ENCODE assay signal across 13 cellular contexts in the genomic region with DNA sequence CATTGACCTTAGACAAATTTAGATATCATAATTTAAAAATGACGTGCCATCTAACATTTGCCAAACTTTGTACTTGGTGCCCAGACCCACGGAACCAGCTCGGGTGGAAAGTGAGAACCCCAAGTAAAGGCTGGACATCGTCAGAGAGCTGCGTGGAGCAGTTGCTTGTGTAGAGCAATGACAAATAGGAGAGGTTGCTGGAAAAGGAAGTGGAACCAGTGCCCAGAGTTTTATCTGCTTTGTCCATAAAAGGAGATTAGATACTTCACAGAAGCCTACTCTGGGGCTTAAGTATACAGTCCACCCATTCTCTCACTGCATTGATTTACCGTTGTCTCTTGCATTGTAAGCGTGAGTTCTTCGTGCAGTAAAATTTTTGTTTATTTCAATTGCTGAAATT. TPM values are rescaled to one million over a fixed set of nuclear protein-coding genes. Genes with fewer than 3 reads are reported as not detected.
DNase-seq lines count a peak whose midpoint lies in the region; ATAC-seq and TF ChIP-seq lines count a peak whose summit lies in the region.
"Had no signal": no experiment of that assay in that cellular context is flagged by ENCODE, and none has a peak within 500 bp of the region (broad histone marks: within the 10 kb centered on the region; RNA-seq: fewer than 3 reads in every experiment).

No MANE protein-coding gene starts in this region.

- peaks cover 4% of the 10 kb centered on the region for H3K4me1 Mint-ChIP-seq in T-helper 17 cell
- peaks cover 6% of the 10 kb centered on the region for H3K4me1 Mint-ChIP-seq in activated CD4-positive, alpha-beta memory T cell treated with anti-CD3 and anti-CD28 coated beads for 36 hours (ENCODE audit: low read depth)

- POLR2A ChIA-PET in activated CD4-positive, alpha-beta memory T cell treated with anti-CD3 and anti-CD28 coated beads for 36 hours (lab: Charles Lee), result no interaction called here

- ATAC-seq in T-helper 17 cell, result no peak
- ATAC-seq in heart right ventricle, result peak; percentile 63 to 80 (median 75)
- ATAC-seq in GM21381 (IDR thresholded peaks at IDR 0.05; ENCODE audit: unreplicated experiment), result no peak
- ATAC-seq: effector memory CD8-positive, alpha-beta T cell; WTC11 had no signal

- peaks cover 14% of the 10 kb centered on the region for H3K27me3 Mint-ChIP-seq in T-helper 17 cell
- H3K27me3 Mint-ChIP-seq in activated CD4-positive, alpha-beta memory T cell treated with anti-CD3 and anti-CD28 coated beads for 36 hours, result peaks cover 4% of the 10 kb centered on the region
- H3K27me3 Mint-ChIP-seq: effector memory CD8-positive, alpha-beta T cell had no signal

- intact Hi-C loops in heart right ventricle (cut with DNase I), result loop anchor here in 5 of 10 donors (5.0 to 10.0 kb wide), 5 partner anchors 61 to 201 kb away; partner anchors contain the start of genes PGM2 (in 1 of the 5) and RELL1 (in 1 of the 5)
- intact Hi-C loops in activated CD4-positive, alpha-beta memory T cell treated with anti-CD3 and anti-CD28 coated beads for 36 hours (cut with micrococcal nuclease), result no loop called here

- CTCF ChIA-PET in activated CD4-positive, alpha-beta memory T cell treated with anti-CD3 and anti-CD28 coated beads for 36 hours (lab: Charles Lee), result interaction anchor here (0.6 kb wide), 1 partner anchor 798 kb away, joined by 4 read pairs; no protein-coding TSS in a partner anchor

- no peaks in the 10 kb centered on the region for H3K79me2 ChIP-seq in Karpas-422 (ENCODE audit: low read length)

- H3K4me2 ChIP-seq in Karpas-422 (ENCODE audit: low read depth, low read length, poor library complexity, severe bottlenecking), result no peak overlapping the region

- no peaks in the 10 kb centered on the region for H3K9me3 ChIP-seq in Karpas-422 (ENCODE audit: low read length)
- no peaks in the 10 kb centered on the region for H3K9me3 ChIP-seq in T-helper 17 cell (ENCODE audit: control insufficient read depth, low read length, poor library complexity, severe bottlenecking)
- H3K9me3 ChIP-seq in heart right ventricle, result no peaks in the 10 kb centered on the region
- H3K9me3 ChIP-seq in stomach smooth muscle (ENCODE audit: control insufficient read depth in 2 of 2, low read length in 2 of 2), result no peaks in the 10 kb centered on the region
- H3K9me3 ChIP-seq: ovary had no signal

- H3K36me3 Mint-ChIP-seq in T-helper 17 cell (ENCODE audit: low read depth), result no peaks in the 10 kb centered on the region
- no peaks in the 10 kb centered on the region for H3K36me3 Mint-ChIP-seq in activated CD4-positive, alpha-beta memory T cell treated with anti-CD3 and anti-CD28 coated beads for 36 hours
- H3K36me3 Mint-ChIP-seq: WTC11 had no signal

- no peak for TF ChIP-seq CTCF in heart right ventricle (IDR thresholded peaks at IDR 0.05)

- no peak overlapping the region for H2AFZ ChIP-seq in Karpas-422 (ENCODE audit: low read length)

- no peaks in the 10 kb centered on the region; the same call in 1 of the 2 replicates for H3K9me2 ChIP-seq in Karpas-422 (replicated peaks; ENCODE audit: insufficient read depth, low read length)

- H3K27ac Mint-ChIP-seq in T-helper 17 cell, result peak overlapping the region; percentile 65
- no peak overlapping the region for H3K27ac Mint-ChIP-seq in activated CD4-positive, alpha-beta memory T cell treated with anti-CD3 and anti-CD28 coated beads for 36 hours
- H3K27ac Mint-ChIP-seq: WTC11 had no signal

- DNase-seq in Karpas-422, result peak; percentile 39
- DNase-seq in T-helper 17 cell, result no peak
- DNase-seq in heart right ventricle, result peak in 1 of 2 donors; percentile 61
- no peak for DNase-seq in activated CD4-positive, alpha-beta memory T cell treated with anti-CD3 and anti-CD28 coated beads for 36 hours
- DNase-seq in SW480 (ENCODE audit: low spot score), result no peak
- DNase-seq: activated T-cell treated with anti-CD3 and anti-CD28 coated beads, Interleukin-2, amount 50 U/mL, for 48 hours; effector memory CD8-positive, alpha-beta T cell; ovary; stimulated activated CD4-positive, alpha-beta T cell treated with anti-CD3 and anti-CD28 coated beads, Interleukin-2, amount 100 ng/mL, for 24 hours; stimulated activated naive CD8-positive, alpha-beta T cell treated with anti-CD3 and anti-CD28 coated beads, Interleukin-15, Interleukin-2, amounts not matched to agents 100 U/mL and 50 U/mL, for 24 hours had no signal

- no peaks in the 10 kb centered on the region for H3K36me3 ChIP-seq in Karpas-422 (ENCODE audit: insufficient read depth, low read length)
- H3K36me3 ChIP-seq in heart right ventricle, result no peaks in the 10 kb centered on the region
- H3K36me3 ChIP-seq in stomach smooth muscle (ENCODE audit: control insufficient read depth in 2 of 2, insufficient read depth in 2 of 2, low read length in 2 of 2), result no peaks in the 10 kb centered on the region
- H3K36me3 ChIP-seq: ovary had no signal

- no peak overlapping the region for H3K4me3 Mint-ChIP-seq in T-helper 17 cell
- no peak overlapping the region for H3K4me3 Mint-ChIP-seq in activated CD4-positive, alpha-beta memory T cell treated with anti-CD3 and anti-CD28 coated beads for 36 hours
- H3K4me3 Mint-ChIP-seq: effector memory CD8-positive, alpha-beta T cell; WTC11 had no signal

- H3K27me3 ChIP-seq in Karpas-422 (ENCODE audit: low read length) (no peaks in the 10 kb centered on the region), heart right ventricle (no peaks in the 10 kb centered on the region), stomach smooth muscle (ENCODE audit: control insufficient read depth in 1 of 2, insufficient read depth in 2 of 2, low read length in 2 of 2) (no peaks in the 10 kb centered on the region)
- H3K27me3 ChIP-seq: ovary had no signal

- H3K4me3 ChIP-seq in Karpas-422 (ENCODE audit: low read length) (no peak overlapping the region), heart right ventricle (peak overlapping the region in 2 of 10 donors; percentile 15 to 22), stomach smooth muscle (ENCODE audit: low read length in 2 of 2) (peak overlapping the region in 1 of 2 donors; percentile 44)
- H3K4me3 ChIP-seq: ovary had no signal

- no peak overlapping the region for H3K9ac ChIP-seq in Karpas-422 (ENCODE audit: low read length)
- peak overlapping the region; percentile 68 to 69 for H3K9ac ChIP-seq in stomach smooth muscle (ENCODE audit: low read length in 2 of 2)

- H4K20me1 ChIP-seq in Karpas-422 (ENCODE audit: insufficient read depth, low read depth, low read length), result no peaks in the 10 kb centered on the region

- 16 to 28% methylated on average over 8 of the region's 8 CpGs for WGBS in heart right ventricle, 2 donors

- H3K4me1 ChIP-seq in Karpas-422 (ENCODE audit: low read length) (peaks cover 6% of the 10 kb centered on the region), heart right ventricle (peaks cover 0 to 34% (median 8%) of the 10 kb centered on the region in 9 donors), stomach smooth muscle (ENCODE audit: control insufficient read depth, insufficient read depth, low read length) (peaks cover 46% of the 10 kb centered on the region)

- H3K9me3 Mint-ChIP-seq in activated CD4-positive, alpha-beta memory T cell treated with anti-CD3 and anti-CD28 coated beads for 36 hours, result no peaks in the 10 kb centered on the region
- H3K9me3 Mint-ChIP-seq: effector memory CD8-positive, alpha-beta T cell; WTC11 had no signal

- H3K27ac ChIP-seq in Karpas-422 (ENCODE audit: low read length) (no peak overlapping the region), heart right ventricle (peak overlapping the region; percentile 78 to 91 (median 81)), stomach smooth muscle (ENCODE audit: low read length) (peak overlapping the region; percentile 99)
- H3K27ac ChIP-seq: ovary had no signal

RNA-seq across cellular contexts. Expression of gene TBC1D1, which starts 5.4 kb away (rescaled TPM):
- 30.5 and 47.9 TPM in 2 replicates for total RNA-seq in Karpas-422 (2014; rRNA removed; shearing (Covaris generic); ENCODE audit: low replicate concordance)
- total RNA-seq in T-helper 17 cell (10 to 100 TPM; 45.5 to 51.1 TPM), heart right ventricle (100 to 1,000 TPM in 7 of 10 donors, 10 to 100 TPM in 3; 85.4 to 153 (median 104) TPM)
- 100 to 1,000 TPM; 109 to 119 TPM for polyA plus RNA-seq in heart right ventricle
- total RNA-seq in activated CD4-positive, alpha-beta memory T cell treated with anti-CD3 and anti-CD28 coated beads for 36 hours, result 10 to 100 TPM; 67.6 to 70.4 TPM

RNA-seq across cellular contexts. Expression of gene PGM2, which starts 59.0 kb away (rescaled TPM):
- total RNA-seq in Karpas-422 (2014; rRNA removed; shearing (Covaris generic); ENCODE audit: low replicate concordance), result 30.4 and 40.3 TPM in 2 replicates
- total RNA-seq in T-helper 17 cell (10 to 100 TPM; 14.0 to 17.7 TPM), heart right ventricle (10 to 100 TPM in 5 of 10 donors, 1 to 10 TPM in 5; 5.9 to 16.4 (median 9.9) TPM)
- 1 to 10 TPM; 6.2 to 8.6 TPM for polyA plus RNA-seq in heart right ventricle
- 10 to 100 TPM; 65.7 to 66.0 TPM for total RNA-seq in activated CD4-positive, alpha-beta memory T cell treated with anti-CD3 and anti-CD28 coated beads for 36 hours

Comparison
In these comparisons a context has a peak if more than half of its experiments do, and no peak if none do; other contexts are left out.
1. ATAC-seq: peak in heart right ventricle (8 of 8); none in T-helper 17 cell (single experiment) and GM21381 (single experiment).